In the genomic region with DNA sequence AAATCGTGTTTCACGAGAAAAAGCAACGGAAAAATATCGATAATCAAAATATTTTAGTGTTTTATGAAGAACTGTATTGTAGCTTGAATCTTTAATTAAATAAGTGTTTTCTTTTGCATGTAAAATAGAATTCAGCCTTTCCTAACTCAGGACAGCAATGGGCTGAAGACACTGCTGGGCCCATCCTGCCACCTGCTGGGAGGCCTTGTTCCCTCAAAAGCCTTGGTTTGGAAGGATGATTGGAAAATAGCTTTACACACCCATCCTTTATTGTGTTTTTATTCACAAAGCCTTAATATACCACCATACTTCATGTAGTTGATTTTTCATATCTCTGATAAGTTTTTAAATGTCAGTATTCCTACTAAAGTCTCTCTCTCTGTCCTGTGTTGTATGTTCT, we compare ENCODE assay signal across 12 cellular contexts. TPM values are rescaled to one million over a fixed set of nuclear protein-coding genes. Genes with fewer than 3 reads are reported as not detected.
"Had no signal": no experiment of that assay in that cellular context is flagged by ENCODE, and none has a peak within 500 bp of the region (broad histone marks: within the 10 kb centered on the region; RNA-seq: fewer than 3 reads in every experiment).

No MANE protein-coding gene starts in this region.

RNA-seq across cellular contexts. Expression of a gene that starts 43.5 kb away (rescaled TPM):
- total RNA-seq: activated CD4-positive, alpha-beta T cell treated with anti-CD3 and anti-CD28 coated beads for 36 hours; activated CD4-positive, alpha-beta T cell treated with anti-CD3 and anti-CD28 coated beads, Interleukin-2, amount 10 ng/mL, durations not matched to agents 7 days and 5 days; activated CD8-positive, alpha-beta T cell treated with anti-CD3 and anti-CD28 coated beads, Interleukin-2, amount 10 ng/mL, durations not matched to agents 7 days and 5 days; activated naive CD8-positive, alpha-beta T cell treated with anti-CD3 and anti-CD28 coated beads, Interleukin-2, amount 10 ng/mL, durations not matched to agents 7 days and 5 days; activated T-helper 2 cell treated with anti-CD3 and anti-CD28 coated beads, Interferon-gamma antibody, Interleukin-2, Interleukin-4, amounts not matched to agents 10 μg/mL and 5 μg/mL and 100 μg/mL, durations not matched to agents 14 hours and 24 hours and 36 hours; ascending aorta; cardiac muscle cell; LHCN-M2; M059J; Right ventricle myocardium superior; WTC11 had no signal
- polyA plus RNA-seq: adipose tissue, cardiac muscle cell had no signal
